1 cellular context compared by ENCODE assay signal in genomic region chr22:22882033-22882717, GRCh38.
TF ChIP-seq lines count a peak whose summit lies in the region.

No MANE protein-coding gene starts in this region.

TF ChIP-seq in SK-N-SH treated with all-trans-retinoic acid at 6 μM for 48 hours, 23 proteins besides CTCF, POLR2A, EP300 and RAD21 (continued from another document):
- TF ChIP-seq POU6F1 (CRISPR knock-in tag; IDR thresholded peaks at IDR 0.05; ENCODE audit: borderline replicate concordance, low read depth) (no peak), ZFP30 (CRISPR knock-in tag; IDR thresholded peaks at IDR 0.05) (no peak), ZC3H10 (CRISPR knock-in tag; IDR thresholded peaks at IDR 0.05) (no peak)
